Comparison of ENCODE assay signal across 8 cellular contexts in genomic region chr11:18720811-18721575, GRCh38. TPM values are rescaled to one million over a fixed set of nuclear protein-coding genes. Genes with fewer than 3 reads are reported as not detected.
DNase-seq lines count a peak whose midpoint lies in the region; ATAC-seq and TF ChIP-seq lines count a peak whose summit lies in the region.

No MANE protein-coding gene starts in this region.

- H3K4me1 ChIP-seq in DOHH2 (ENCODE audit: control insufficient read depth, low read length): peaks cover 9% of the 10 kb centered on the region

- H3K4me3 ChIP-seq in DOHH2 (ENCODE audit: low read length): peak overlapping the region; percentile 62

- H3K27me3 ChIP-seq in DOHH2 (ENCODE audit: control insufficient read depth, low read length): 0 out of 2 replicates have a peak, but pooled peaks cover 2% of the 10 kb centered on the region

- H3F3A ChIP-seq in DOHH2 (ENCODE audit: control insufficient read depth, insufficient read depth): no peaks in the 10 kb centered on the region

- ATAC-seq in GM21825 (IDR thresholded peaks at IDR 0.05; ENCODE audit: unreplicated experiment) (peak; percentile 74), left lobe of liver (peak; percentile 78)

- H3K9me2 ChIP-seq in DOHH2 (replicated peaks; ENCODE audit: control insufficient read depth, low read length): no peaks in the 10 kb centered on the region

- H3K79me2 ChIP-seq in DOHH2 (ENCODE audit: control insufficient read depth, low read length): no peaks in the 10 kb centered on the region

- no peaks in the 10 kb centered on the region for H3K36me3 ChIP-seq in DOHH2 (ENCODE audit: control insufficient read depth, low read length)

- DNase-seq in NCI-H128 (lab: John Stamatoyannopoulos, UW; ENCODE audit: unreplicated experiment): peak; percentile 47
- DNase-seq in activated CD4-positive, alpha-beta T cell treated with anti-CD3 and anti-CD28 coated beads for 4 hours: peak; percentile 83 to 86
- DNase-seq in left lobe of liver (ENCODE audit: low spot score): peak; percentile 60
- peak; percentile 75 for DNase-seq in stimulated activated CD4-positive, alpha-beta T cell treated with anti-CD3 and anti-CD28 coated beads, Interleukin-1b, Interleukin-23, amount 100 ng/mL, for 48 hours
- no peak for DNase-seq in NCI-H187 (lab: John Stamatoyannopoulos, UW)

- H3K9me3 ChIP-seq in DOHH2 (ENCODE audit: control insufficient read depth, insufficient read depth, low read length): no peaks in the 10 kb centered on the region

- no peak for TF ChIP-seq CTCF in DOHH2 (IDR thresholded peaks at IDR 0.05; ENCODE audit: low read depth, low read length, poor library complexity, severe bottlenecking)

- H4K20me1 ChIP-seq in DOHH2 (ENCODE audit: control insufficient read depth, insufficient read depth, low read depth, low read length): no peaks in the 10 kb centered on the region

- no peak overlapping the region for H3K27ac ChIP-seq in DOHH2 (ENCODE audit: low read depth, low read length)
- peak overlapping the region; percentile 67 for H3K27ac ChIP-seq in cingulate gyrus (ENCODE audit: low read depth, low read length)

- H3K4me2 ChIP-seq in DOHH2 (ENCODE audit: low read length): peak overlapping the region; percentile 67

RNA-seq across cellular contexts. Expression of gene IGSF22, which starts 5.0 kb away (rescaled TPM):
- 0.13 TPM for total RNA-seq in left lobe of liver

RNA-seq across cellular contexts. Expression of gene TMEM86A, which starts 22.4 kb away (rescaled TPM):
- total RNA-seq in left lobe of liver: 5.3 TPM

Comparison
In these comparisons a context has a peak if more than half of its experiments do, and no peak if none do; other contexts are left out.
1. DNase-seq: peak in NCI-H128 (single experiment), activated CD4-positive, alpha-beta T cell treated with anti-CD3 and anti-CD28 coated beads for 4 hours (2 of 2), left lobe of liver (single experiment) and stimulated activated CD4-positive, alpha-beta T cell treated with anti-CD3 and anti-CD28 coated beads, Interleukin-1b, Interleukin-23, amount 100 ng/mL, for 48 hours (single experiment); none in NCI-H187 (0 of 2).